ENCODE assay signal across 9 cellular contexts in genomic region chr6:26270121-26270861, GRCh38.
DNase-seq lines count a peak whose midpoint lies in the region; ATAC-seq and TF ChIP-seq lines count a peak whose summit lies in the region.
"Had no signal": no experiment of that assay in that cellular context is flagged by ENCODE, and none has a peak within 500 bp of the region (broad histone marks: within the 10 kb centered on the region; RNA-seq: fewer than 3 reads in every experiment).

No MANE protein-coding gene starts in this region.

- peak; percentile 66 for TF ChIP-seq POLR2A in GM18505 (IDR thresholded peaks at IDR 0.05; ENCODE audit: borderline replicate concordance, extremely low read depth, insufficient read depth, insufficient read length)

- H3K4me3 ChIP-seq in BE2C (ENCODE audit: low read depth, low read length), result peak overlapping the region; percentile 82
- H3K4me3 ChIP-seq in fibroblast of villous mesenchyme (ENCODE audit: low read depth, low read length), result peak overlapping the region; percentile 69

- H3K36me3 ChIP-seq in BE2C, result no peaks in the 10 kb centered on the region

- no peak for ATAC-seq in GM18505 (IDR thresholded peaks at IDR 0.05; ENCODE audit: unreplicated experiment)
- no peak for ATAC-seq in HG02981 (IDR thresholded peaks at IDR 0.05; ENCODE audit: unreplicated experiment)
- ATAC-seq in HG03460 (IDR thresholded peaks at IDR 0.05; ENCODE audit: unreplicated experiment), result no peak

- no peaks in the 10 kb centered on the region for H3K27me3 ChIP-seq in BE2C

- no peaks in the 10 kb centered on the region for H3K9me3 ChIP-seq in BE2C

- DNase-seq in BE2C (peak; percentile 22), RWPE1 (ENCODE audit: low spot score) (no peak), fibroblast of villous mesenchyme (ENCODE audit: low read depth) (no peak), glomerular visceral epithelial cell (ENCODE audit: extremely low spot score) (no peak), GM19238 (ENCODE audit: insufficient read length, low spot score) (no peak)
- DNase-seq: midbrain had no signal

- TF ChIP-seq CTCF in BE2C (IDR thresholded peaks at IDR 0.05; ENCODE audit: low read depth, low read length), result peak; percentile 19; the same call in 1 of the 2 replicates
- no peak for TF ChIP-seq CTCF in RWPE1 (conservative IDR thresholded peaks at IDR 0.05; ENCODE audit: low read depth)
- TF ChIP-seq CTCF in fibroblast of villous mesenchyme (IDR thresholded peaks at IDR 0.05; ENCODE audit: insufficient read depth, low read depth, low read length), result no peak

- CTCF ChIA-PET in RWPE1 (lab: Yijun Ruan, JAX), result interaction anchor here (0.6 to 1.1 kb wide), 3 partner anchors 19 to 26 kb away, joined by 3 to 6 read pairs (median 4); a partner anchor contains a TSS

- H3K4me1 ChIP-seq in BE2C, result no peaks in the 10 kb centered on the region

- POLR2A ChIA-PET in RWPE1 (lab: Yijun Ruan, JAX; ENCODE audit: low non-redundant PET), result interaction anchor here (1.8 to 4.8 kb wide), 2 partner anchors 20 to 54 kb away, joined by 7 to 39 read pairs; a partner anchor contains a TSS

- H3K27ac ChIP-seq in RWPE1, result peak overlapping the region; percentile 98
